In the genomic region with DNA sequence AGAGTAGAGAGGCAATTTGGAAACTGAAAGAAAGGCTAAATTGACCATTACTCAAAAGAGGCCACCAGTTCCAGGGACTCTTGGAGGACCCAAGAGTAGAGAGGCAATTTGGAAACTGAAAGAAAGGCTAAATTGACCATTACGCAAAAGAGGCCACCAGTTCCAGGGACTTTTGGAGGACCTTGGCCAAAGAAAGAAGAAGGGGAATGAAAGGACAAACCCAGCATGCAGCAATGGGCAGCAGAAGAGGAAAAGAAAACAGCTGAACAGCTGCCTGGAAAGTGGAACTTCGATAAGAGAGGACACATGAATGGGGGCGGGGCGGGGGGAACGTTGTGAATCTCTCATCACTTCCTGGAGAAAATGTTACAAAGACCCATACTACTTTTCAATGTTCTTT, we compare ENCODE assay signal across 1 cellular context.
TF ChIP-seq lines count a peak whose summit lies in the region.

No MANE protein-coding gene starts in this region.

TF ChIP-seq in HepG2, 621 proteins besides CTCF, POLR2A, EP300 and RAD21 (continued from another document):
- TF ChIP-seq, protein P1, sequence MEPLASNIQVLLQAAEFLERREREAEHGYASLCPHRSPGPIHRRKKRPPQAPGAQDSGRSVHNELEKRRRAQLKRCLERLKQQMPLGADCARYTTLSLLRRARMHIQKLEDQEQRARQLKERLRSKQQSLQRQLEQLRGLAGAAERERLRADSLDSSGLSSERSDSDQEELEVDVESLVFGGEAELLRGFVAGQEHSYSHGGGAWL (CRISPR knock-in tag; IDR thresholded peaks at IDR 0.05): no peak
